In the genomic region with DNA sequence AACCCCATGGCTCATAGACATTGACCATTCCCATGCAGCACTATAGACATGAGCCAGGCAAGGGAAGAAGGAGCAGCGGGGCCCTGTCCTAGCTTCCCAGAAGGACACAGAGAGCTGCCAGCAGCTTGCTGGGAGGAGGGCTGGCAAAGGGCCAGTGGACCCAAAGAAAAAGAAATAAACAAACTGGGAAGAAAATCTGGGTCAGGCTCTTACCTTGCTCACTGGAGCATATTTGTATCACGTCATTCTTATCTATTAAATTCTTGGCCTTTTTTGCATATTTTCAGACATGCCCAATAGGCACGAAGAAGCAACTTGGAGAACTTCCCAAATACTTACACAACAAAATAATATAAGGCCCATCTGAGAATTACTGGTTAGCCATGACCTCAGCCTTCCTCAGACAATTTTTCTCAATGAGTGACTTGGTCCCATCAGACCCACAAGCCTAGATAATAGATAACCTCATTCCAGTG, we compare ENCODE assay signal across 12 cellular contexts. TPM values are rescaled to one million over a fixed set of nuclear protein-coding genes. Genes with fewer than 3 reads are reported as not detected.
DNase-seq lines count a peak whose midpoint lies in the region; ATAC-seq and TF ChIP-seq lines count a peak whose summit lies in the region.
"Had no signal": no experiment of that assay in that cellular context is flagged by ENCODE, and none has a peak within 500 bp of the region (broad histone marks: within the 10 kb centered on the region; RNA-seq: fewer than 3 reads in every experiment).

No MANE protein-coding gene starts in this region.

- H3K4me3 ChIP-seq in GM23248 (no peak overlapping the region), foreskin fibroblast (ENCODE audit: low read depth in 1 of 2, low read length in 2 of 2) (no peak overlapping the region)
- H3K4me3 ChIP-seq: cardiac muscle cell had no signal

- no peaks in the 10 kb centered on the region for H3K27me3 ChIP-seq in GM23248 (replicated peaks; ENCODE audit: insufficient read depth)
- H3K27me3 ChIP-seq: cardiac muscle cell had no signal

- H3K79me2 ChIP-seq in GM23248 (ENCODE audit: insufficient read depth) = no peaks in the 10 kb centered on the region

- no peak overlapping the region for H3K4me3 Mint-ChIP-seq in activated CD8-positive, alpha-beta T cell treated with anti-CD3 and anti-CD28 coated beads, Interleukin-2, amount 10 ng/mL, durations not matched to agents 7 days and 5 days
- peak overlapping the region; percentile 44 for H3K4me3 Mint-ChIP-seq in stimulated activated effector memory CD8-positive, alpha-beta T cell treated with anti-CD3 and anti-CD28 coated beads, Interleukin-12 subunit alpha, Interleukin-12 subunit beta, amount 100 ng/mL, for 72 hours

- H3K27ac ChIP-seq in GM23248 = peak overlapping the region; percentile 68
- H3K27ac ChIP-seq: cardiac muscle cell, WERI-Rb-1 had no signal

- peaks cover 93% of the 10 kb centered on the region for H3K36me3 Mint-ChIP-seq in activated CD8-positive, alpha-beta T cell treated with anti-CD3 and anti-CD28 coated beads, Interleukin-2, amount 10 ng/mL, durations not matched to agents 7 days and 5 days (ENCODE audit: low read depth)
- H3K36me3 Mint-ChIP-seq in stimulated activated effector memory CD8-positive, alpha-beta T cell treated with anti-CD3 and anti-CD28 coated beads, Interleukin-12 subunit alpha, Interleukin-12 subunit beta, amount 100 ng/mL, for 72 hours = peaks cover 99% of the 10 kb centered on the region
- H3K36me3 Mint-ChIP-seq in activated naive CD4-positive, alpha-beta T cell treated with anti-CD3 and anti-CD28 coated beads, Interleukin-2, amount 50 U/mL, for 72 hours = peaks cover 20 to 60% of the 10 kb centered on the region in 2 donors

- in situ Hi-C loops in GM23248 (cut with MboI) = no loop called here

- H3K9ac ChIP-seq in GM23248 = no peak overlapping the region

- DNase-seq in GM23248 (peak; percentile 96), foreskin fibroblast (peak; percentile 20 to 24), NCI-H345 (lab: John Stamatoyannopoulos, UW) (no peak)
- DNase-seq in activated CD8-positive, alpha-beta T cell treated with anti-CD3 and anti-CD28 coated beads, Interleukin-2, amount 10 ng/mL, durations not matched to agents 7 days and 5 days = peak; percentile 2
- DNase-seq in stimulated activated effector memory CD8-positive, alpha-beta T cell treated with anti-CD3 and anti-CD28 coated beads, Interleukin-12 subunit alpha, Interleukin-12 subunit beta, amount 100 ng/mL, for 72 hours (ENCODE audit: low spot score in 2 of 2) = no peak
- no peak for DNase-seq in activated naive CD4-positive, alpha-beta T cell treated with anti-CD3 and anti-CD28 coated beads, Interleukin-2, amount 50 U/mL, for 72 hours (ENCODE audit: low spot score in 2 of 2)
- DNase-seq: islet precursor cell, NCI-H526, WERI-Rb-1 had no signal

- 30 to 33% methylated on average over 3 of the region's 3 CpGs for WGBS in GM23248 (ENCODE audit: low coverage in 1 of 2, low lambda C conversion rate in 2 of 2, missing lambda C conversion rate in 2 of 2), 2 experiments

- POLR2A ChIA-PET in activated CD8-positive, alpha-beta T cell treated with anti-CD3 and anti-CD28 coated beads, Interleukin-2, amount 10 ng/mL, durations not matched to agents 7 days and 5 days (lab: Charles Lee) = interaction anchor here (1.0 kb wide), 1 partner anchor 26 kb away, joined by 3 read pairs; no protein-coding TSS in a partner anchor

- H4K20me1 ChIP-seq in GM23248 (ENCODE audit: insufficient read depth) = no peaks in the 10 kb centered on the region

- peak overlapping the region; percentile 16 for H3K4me2 ChIP-seq in GM23248 (ENCODE audit: unreplicated experiment)

- no peaks in the 10 kb centered on the region for H3K9me2 ChIP-seq in GM23248 (ENCODE audit: insufficient read depth)

- H3K9me3 Mint-ChIP-seq in activated CD8-positive, alpha-beta T cell treated with anti-CD3 and anti-CD28 coated beads, Interleukin-2, amount 10 ng/mL, durations not matched to agents 7 days and 5 days (ENCODE audit: insufficient read depth) = no peaks in the 10 kb centered on the region
- no peaks in the 10 kb centered on the region for H3K9me3 Mint-ChIP-seq in stimulated activated effector memory CD8-positive, alpha-beta T cell treated with anti-CD3 and anti-CD28 coated beads, Interleukin-12 subunit alpha, Interleukin-12 subunit beta, amount 100 ng/mL, for 72 hours
- no peaks in the 10 kb centered on the region for H3K9me3 Mint-ChIP-seq in activated naive CD4-positive, alpha-beta T cell treated with anti-CD3 and anti-CD28 coated beads, Interleukin-2, amount 50 U/mL, for 72 hours

- peak overlapping the region; percentile 73 for H3K27ac Mint-ChIP-seq in activated CD8-positive, alpha-beta T cell treated with anti-CD3 and anti-CD28 coated beads, Interleukin-2, amount 10 ng/mL, durations not matched to agents 7 days and 5 days
- peak overlapping the region; percentile 52 for H3K27ac Mint-ChIP-seq in stimulated activated effector memory CD8-positive, alpha-beta T cell treated with anti-CD3 and anti-CD28 coated beads, Interleukin-12 subunit alpha, Interleukin-12 subunit beta, amount 100 ng/mL, for 72 hours
- peak overlapping the region in 1 of 2 donors; percentile 73 for H3K27ac Mint-ChIP-seq in activated naive CD4-positive, alpha-beta T cell treated with anti-CD3 and anti-CD28 coated beads, Interleukin-2, amount 50 U/mL, for 72 hours

- peaks cover 41% of the 10 kb centered on the region for H3F3A ChIP-seq in GM23248 (ENCODE audit: insufficient read depth)

- CTCF ChIA-PET in activated CD8-positive, alpha-beta T cell treated with anti-CD3 and anti-CD28 coated beads, Interleukin-2, amount 10 ng/mL, durations not matched to agents 7 days and 5 days (lab: Charles Lee) = interaction anchor here (1.9 to 4.9 kb wide), 3 partner anchors 96 to 163 kb away, joined by 5 to 21 read pairs (median 15); no protein-coding TSS in a partner anchor

- TF ChIP-seq CTCF in foreskin fibroblast (IDR thresholded peaks at IDR 0.05; ENCODE audit: low read depth, low read length) = no peak

- peaks cover 97% of the 10 kb centered on the region for H3K4me1 Mint-ChIP-seq in activated CD8-positive, alpha-beta T cell treated with anti-CD3 and anti-CD28 coated beads, Interleukin-2, amount 10 ng/mL, durations not matched to agents 7 days and 5 days (ENCODE audit: low read depth)
- peaks cover 96% of the 10 kb centered on the region for H3K4me1 Mint-ChIP-seq in stimulated activated effector memory CD8-positive, alpha-beta T cell treated with anti-CD3 and anti-CD28 coated beads, Interleukin-12 subunit alpha, Interleukin-12 subunit beta, amount 100 ng/mL, for 72 hours

- H3K27me3 Mint-ChIP-seq in activated CD8-positive, alpha-beta T cell treated with anti-CD3 and anti-CD28 coated beads, Interleukin-2, amount 10 ng/mL, durations not matched to agents 7 days and 5 days (ENCODE audit: low read depth) = no peaks in the 10 kb centered on the region

- ATAC-seq in activated CD8-positive, alpha-beta T cell treated with anti-CD3 and anti-CD28 coated beads, Interleukin-2, amount 10 ng/mL, durations not matched to agents 7 days and 5 days = no peak
- ATAC-seq in stimulated activated effector memory CD8-positive, alpha-beta T cell treated with anti-CD3 and anti-CD28 coated beads, Interleukin-12 subunit alpha, Interleukin-12 subunit beta, amount 100 ng/mL, for 72 hours = no peak
- ATAC-seq in HG02973 (IDR thresholded peaks at IDR 0.05; ENCODE audit: unreplicated experiment) = no peak
- ATAC-seq in activated naive CD4-positive, alpha-beta T cell treated with anti-CD3 and anti-CD28 coated beads, Interleukin-2, amount 50 U/mL, for 72 hours = no peak
- ATAC-seq: HCT116 had no signal

- H3K36me3 ChIP-seq in GM23248 (ENCODE audit: low read depth) = no peaks in the 10 kb centered on the region
- H3K36me3 ChIP-seq: cardiac muscle cell, WERI-Rb-1 had no signal

- peaks cover 54% of the 10 kb centered on the region for H3K4me1 ChIP-seq in GM23248 (ENCODE audit: insufficient read depth)

- no peaks in the 10 kb centered on the region for H3K9me3 ChIP-seq in GM23248 (ENCODE audit: low read depth)

- H2AFZ ChIP-seq in GM23248 = no peak overlapping the region

RNA-seq across cellular contexts. Expression of a gene that starts 28.4 kb away (rescaled TPM):
- total RNA-seq in GM23248 (2014; rRNA removed; shearing (Covaris generic)) = 1.5 and 3.0 TPM in 2 replicates
- 0.58 and 0.96 TPM in 2 replicates for polyA plus RNA-seq in GM23248 (2016; fragmentation: Nextera tagmentation; extraction: Ambion mirVana)
- total RNA-seq in activated CD8-positive, alpha-beta T cell treated with anti-CD3 and anti-CD28 coated beads, Interleukin-2, amount 10 ng/mL, durations not matched to agents 7 days and 5 days = 100 to 1,000 TPM; 161 to 165 TPM
- total RNA-seq in activated naive CD4-positive, alpha-beta T cell treated with anti-CD3 and anti-CD28 coated beads, Interleukin-2, amount 50 U/mL, for 72 hours = 100 to 1,000 TPM in 1 of 2 donors, 10 to 100 TPM in 1; 61.2 to 102 TPM

Comparison
In these comparisons a context has a peak if more than half of its experiments do, and no peak if none do; other contexts are left out.
1. DNase-seq: peak in GM23248 (single experiment), activated CD8-positive, alpha-beta T cell treated with anti-CD3 and anti-CD28 coated beads, Interleukin-2, amount 10 ng/mL, durations not matched to agents 7 days and 5 days (single experiment) and foreskin fibroblast (2 of 2); none in stimulated activated effector memory CD8-positive, alpha-beta T cell treated with anti-CD3 and anti-CD28 coated beads, Interleukin-12 subunit alpha, Interleukin-12 subunit beta, amount 100 ng/mL, for 72 hours (0 of 2), NCI-H345 (single experiment) and activated naive CD4-positive, alpha-beta T cell treated with anti-CD3 and anti-CD28 coated beads, Interleukin-2, amount 50 U/mL, for 72 hours (0 of 2).
2. RNA of a gene that starts 28.4 kb away (total RNA-seq): 161 to 165 TPM in activated CD8-positive, alpha-beta T cell treated with anti-CD3 and anti-CD28 coated beads, Interleukin-2, amount 10 ng/mL, durations not matched to agents 7 days and 5 days and 61.2 to 102 TPM in activated naive CD4-positive, alpha-beta T cell treated with anti-CD3 and anti-CD28 coated beads, Interleukin-2, amount 50 U/mL, for 72 hours; 1.5 to 3.0 TPM in GM23248; every median in the first group is over 10 times any median in the second.